In the genomic region with DNA sequence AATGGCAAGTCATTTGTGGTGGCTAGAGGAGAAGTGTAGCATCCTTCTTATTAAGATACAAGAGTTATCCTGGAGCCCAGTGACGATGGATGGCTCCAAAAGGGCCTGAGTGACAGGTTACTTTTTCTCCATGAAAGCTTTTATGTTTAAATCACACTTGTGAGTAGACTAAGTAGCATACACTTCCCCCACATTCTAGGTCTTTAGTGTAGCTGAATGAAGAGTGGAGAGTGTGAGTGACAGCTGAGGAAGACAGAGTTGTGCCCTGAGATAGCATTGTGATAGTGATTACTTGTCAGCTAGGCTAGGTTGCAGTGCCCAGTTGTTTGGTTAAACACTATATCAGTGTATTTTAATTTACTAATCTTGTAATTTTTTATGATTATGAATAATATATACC, we compare ENCODE assay signal across 8 cellular contexts.
"Had no signal": no experiment of that assay in that cellular context is flagged by ENCODE, and none has a peak within 500 bp of the region (broad histone marks: within the 10 kb centered on the region; RNA-seq: fewer than 3 reads in every experiment).

No MANE protein-coding gene starts in this region.

- H3K4me3 ChIP-seq: GM12878 had no signal

- FAIRE-seq: G401.6, GM12878, GM12891, GM12892, GM18507, GM19239 had no signal

- DNase-seq: GDM1, GF-D8 had no signal

- ATAC-seq: GM12878 had no signal
